Comparison of ENCODE assay signal across 11 cellular contexts in the genomic region with DNA sequence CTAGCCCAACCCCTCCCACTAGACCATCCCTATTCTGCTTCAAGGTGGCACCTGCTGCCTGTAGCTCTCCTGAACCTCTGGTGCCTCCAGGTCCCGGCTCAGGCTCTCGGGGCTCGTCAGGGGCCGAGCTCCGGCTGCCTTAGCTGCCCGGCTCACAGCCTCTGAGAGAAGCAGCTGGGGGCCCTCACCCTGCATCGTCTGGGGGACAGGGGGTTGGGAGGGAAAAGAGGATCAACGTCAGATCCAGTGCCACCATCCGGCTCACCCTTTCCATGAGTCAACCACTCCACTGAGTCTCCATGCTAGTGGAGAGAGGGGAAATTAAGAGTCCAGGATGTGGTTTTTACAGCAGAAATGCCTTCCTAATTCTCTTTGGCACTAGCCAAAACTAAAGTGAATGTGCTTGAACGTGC. TPM values are rescaled to one million over a fixed set of nuclear protein-coding genes. Genes with fewer than 3 reads are reported as not detected.
DNase-seq lines count a peak whose midpoint lies in the region; TF ChIP-seq lines count a peak whose summit lies in the region.
"Had no signal": no experiment of that assay in that cellular context is flagged by ENCODE, and none has a peak within 500 bp of the region (broad histone marks: within the 10 kb centered on the region; RNA-seq: fewer than 3 reads in every experiment).

No MANE protein-coding gene starts in this region.

- CTCF ChIA-PET in Calu3 (lab: Charles Lee) = interaction anchor here (0.6 to 1.4 kb wide), 6 partner anchors 12 to 726 kb away, joined by 3 to 6 read pairs (median 4); a partner anchor contains a TSS

- TF ChIP-seq CTCF in 22Rv1 (IDR thresholded peaks at IDR 0.05) (no peak), CD14-positive monocyte (IDR thresholded peaks at IDR 0.05) (no peak), Calu3 (IDR thresholded peaks at IDR 0.05; ENCODE audit: unreplicated experiment) (no peak), stomach (IDR thresholded peaks at IDR 0.05) (no peak)

- intact Hi-C loops in CD14-positive monocyte (cut with micrococcal nuclease) = no loop called here
- intact Hi-C loops in Calu3 (cut with micrococcal nuclease; ENCODE audit: unreplicated experiment) = no loop called here
- intact Hi-C loops in stomach (cut with DNase I; ENCODE audit: low total_unique reads) = no loop called here

- H3K4me1 Mint-ChIP-seq in CD14-positive monocyte (no peaks in the 10 kb centered on the region), Calu3 (ENCODE audit: low read depth, unreplicated experiment) (no peaks in the 10 kb centered on the region)

- no peak for TF ChIP-seq POLR2A in stomach (IDR thresholded peaks at IDR 0.05)
- no peak for TF ChIP-seq POLR2A in erythroblast (IDR thresholded peaks at IDR 0.05; ENCODE audit: low read length)

- H3K36me3 ChIP-seq in SK-N-MC (ENCODE audit: insufficient read depth, low read length) (peaks cover 89% of the 10 kb centered on the region), stomach (peaks cover 92 to 100% (median 100%) of the 10 kb centered on the region in 4 donors)

- DNase-seq in CD14-positive monocyte (ENCODE audit: low spot score) = no peak
- DNase-seq in SK-N-MC (ENCODE audit: low read depth, low spot score) = no peak
- peak; percentile 32 for DNase-seq in fibroblast of gingiva (ENCODE audit: low read depth)
- no peak for DNase-seq in amygdala (lab: John Stamatoyannopoulos, UW)
- DNase-seq in Calu3 = no peak
- DNase-seq in stomach = no peak
- DNase-seq in erythroblast (lab: John Stamatoyannopoulos, UW) = no peak
- DNase-seq: anterior cingulate cortex, NCI-H226, SHP77 treated with DMSO at 0.1 percent for 48 hours had no signal

- H3K36me3 Mint-ChIP-seq in CD14-positive monocyte (peaks cover 82 to 97% of the 10 kb centered on the region in 2 donors), Calu3 (ENCODE audit: insufficient read depth, unreplicated experiment) (peaks cover 92% of the 10 kb centered on the region)

- H3K4me3 Mint-ChIP-seq in CD14-positive monocyte = no peak overlapping the region
- H3K4me3 Mint-ChIP-seq in Calu3 (ENCODE audit: low read depth, unreplicated experiment) = no peak overlapping the region

- H3K9me3 Mint-ChIP-seq in CD14-positive monocyte (no peaks in the 10 kb centered on the region), Calu3 (ENCODE audit: low read depth, unreplicated experiment) (no peaks in the 10 kb centered on the region)

- TF ChIP-seq EP300 in stomach (IDR thresholded peaks at IDR 0.05) = no peak

- BruUV-seq in Calu3 (replicated peaks; lab: Mats Ljungman, UMichigan) = no TSS peak

- H3K4me1 ChIP-seq in stomach = no peaks in the 10 kb centered on the region

- H3K27me3 ChIP-seq in stomach = no peaks in the 10 kb centered on the region

- H3K9me3 ChIP-seq in SK-N-MC (ENCODE audit: low read depth, low read length) = no peaks in the 10 kb centered on the region
- H3K9me3 ChIP-seq in stomach = no peaks in the 10 kb centered on the region

- 59 to 85% (median 70%) methylated on average over 6 to 10 of the region's 10 CpGs for WGBS in stomach, 5 donors

- H3K27ac ChIP-seq in 22Rv1 (peak overlapping the region; percentile 38), SK-N-MC (peak overlapping the region; percentile 78), stomach (no peak overlapping the region)

- H3K27ac Mint-ChIP-seq in CD14-positive monocyte (peak overlapping the region in 4 of 7 donors; percentile 10 to 80 (median 44)), Calu3 (ENCODE audit: unreplicated experiment) (no peak overlapping the region)

- H3K4me3 ChIP-seq in SK-N-MC (no peak overlapping the region), stomach (no peak overlapping the region)

- no peak overlapping the region for H3K9ac ChIP-seq in SK-N-MC (ENCODE audit: insufficient read length)

- H3K27me3 Mint-ChIP-seq in CD14-positive monocyte (ENCODE audit: low read depth in 3 of 3) = no peaks in the 10 kb centered on the region
- H3K27me3 Mint-ChIP-seq in Calu3 (ENCODE audit: unreplicated experiment) = no peaks in the 10 kb centered on the region

RNA-seq across cellular contexts. Expression of a gene that starts 13.0 kb away (rescaled TPM):
- polyA plus RNA-seq in CD14-positive monocyte (10 to 100 TPM; 15.4 to 15.6 TPM), stomach (100 to 1,000 TPM; 157 to 287 (median 180) TPM)
- total RNA-seq in Calu3 (2022) (617 and 663 TPM in 2 replicates), stomach (100 to 1,000 TPM; 111 to 169 (median 141) TPM)

RNA-seq across cellular contexts. Expression of a gene that starts 16.2 kb away (rescaled TPM):
- polyA plus RNA-seq in CD14-positive monocyte (1 to 10 TPM; 4.2 to 4.8 TPM), stomach (10 to 100 TPM in 1 of 3 donors, 1 to 10 TPM in 2; 6.4 to 14.2 (median 6.5) TPM)
- total RNA-seq in Calu3 (2022) (2.6 and 3.6 TPM in 2 replicates), stomach (1 to 10 TPM in 2 of 5 donors, not detected in 3; 1.3 to 1.9 TPM)

RNA-seq across cellular contexts. Expression of a gene that starts 18.9 kb away (rescaled TPM):
- polyA plus RNA-seq in CD14-positive monocyte = 1 to 10 TPM; 1.2 to 2.3 TPM
- 473 and 509 TPM in 2 replicates for total RNA-seq in Calu3 (2022)
- total RNA-seq in stomach = 100 to 1,000 TPM in 3 of 5 donors, 10 to 100 TPM in 2; 49.4 to 125 (median 107) TPM
- 100 to 1,000 TPM in 1 of 3 donors, 10 to 100 TPM in 2; 56.4 to 109 (median 80.8) TPM for polyA plus RNA-seq in stomach

RNA-seq across cellular contexts. Expression of a gene that starts 21.1 kb away (rescaled TPM):
- polyA plus RNA-seq in CD14-positive monocyte (10 to 100 TPM; 18.1 to 23.4 TPM), stomach (10 to 100 TPM; 10.5 to 16.0 (median 13.0) TPM)
- total RNA-seq in Calu3 (2022) (40.3 and 42.9 TPM in 2 replicates), stomach (10 to 100 TPM; 12.8 to 44.9 (median 32.0) TPM)

RNA-seq across cellular contexts. Expression of a gene that starts 24.4 kb away (rescaled TPM):
- polyA plus RNA-seq in CD14-positive monocyte (1,000 to 10,000 TPM; 2,275 to 2,310 TPM), stomach (10 to 100 TPM; 28.2 to 74.2 (median 68.7) TPM)
- total RNA-seq in Calu3 (2022) (not detected in 2 replicates), stomach (10 to 100 TPM in 2 of 5 donors, 1 to 10 TPM in 2, not detected in 1; 3.2 to 38.3 (median 15.6) TPM)

Comparison
In these comparisons a context has a peak if more than half of its experiments do, and no peak if none do; other contexts are left out.
1. H3K27ac ChIP-seq: peak in 22Rv1 (single experiment) and SK-N-MC (single experiment); none in stomach (0 of 5).